ENCODE assay signal across 14 cellular contexts in genomic region chr21:35649186-35649585, GRCh38.
DNase-seq lines count a peak whose midpoint lies in the region; ATAC-seq, FAIRE-seq and TF ChIP-seq lines count a peak whose summit lies in the region.
"Had no signal": no experiment of that assay in that cellular context is flagged by ENCODE, and none has a peak within 500 bp of the region (broad histone marks: within the 10 kb centered on the region; RNA-seq: fewer than 3 reads in every experiment).

No MANE protein-coding gene starts in this region.

- in situ Hi-C loops in K562 (cut with MboI), result no loop called here

- no peak overlapping the region for H3K27ac ChIP-seq in K562 (ENCODE audit: extremely low read depth, low read depth, low read length)
- no peak overlapping the region for H3K27ac ChIP-seq in keratinocyte (ENCODE audit: control insufficient read depth, insufficient read depth, low read length)

- H3K9me3 ChIP-seq in K562 (replicated peaks; ENCODE audit: control insufficient read depth, insufficient read depth, low read depth, low read length), result no peaks in the 10 kb centered on the region
- no peaks in the 10 kb centered on the region for H3K9me3 ChIP-seq in keratinocyte (ENCODE audit: control insufficient read depth, low read depth, low read length)

- H3K9ac ChIP-seq in K562 (ENCODE audit: insufficient read depth in 1 of 2, low read depth in 2 of 2, low read length in 2 of 2) (no peak overlapping the region), keratinocyte (ENCODE audit: control insufficient read depth, extremely low read depth, insufficient read depth, low read length) (no peak overlapping the region)

- H3K27ac Mint-ChIP-seq in stimulated activated naive CD8-positive, alpha-beta T cell treated with anti-CD3 and anti-CD28 coated beads, Interleukin-15, amount 100 ng/mL, for 72 hours, result no peak overlapping the region
- no peak overlapping the region for H3K27ac Mint-ChIP-seq in activated naive CD8-positive, alpha-beta T cell treated with anti-CD3 and anti-CD28 coated beads, Interleukin-2, amount 50 U/mL, for 24 hours
- H3K27ac Mint-ChIP-seq: activated CD4-positive, alpha-beta T cell treated with anti-CD3 and anti-CD28 coated beads for 36 hours; activated T-helper 17 cell treated with anti-CD3 and anti-CD28 coated beads, Interleukin-2, amount 50 U/mL, for 72 hours; CD4-positive, alpha-beta T cell; stimulated activated naive B cell treated with anti-CD40 and anti-IgM and Interleukin-4, amounts not matched to agents 10 μg/mL and 1 μg/mL and 100 μg/mL, for 72 hours had no signal

- FAIRE-seq in K562 (lab: Jason Lieb, UNC) (no peak), keratinocyte (lab: Jason Lieb, UNC) (peak; percentile 83)

- BruUV-seq in K562 (replicated peaks; lab: Mats Ljungman, UMichigan), result no TSS peak

- H3K27me3 Mint-ChIP-seq in stimulated activated naive CD8-positive, alpha-beta T cell treated with anti-CD3 and anti-CD28 coated beads, Interleukin-15, amount 100 ng/mL, for 72 hours, result peaks cover 15% of the 10 kb centered on the region
- H3K27me3 Mint-ChIP-seq in activated naive CD8-positive, alpha-beta T cell treated with anti-CD3 and anti-CD28 coated beads, Interleukin-2, amount 50 U/mL, for 24 hours, result peaks cover 14% of the 10 kb centered on the region

- no peaks in the 10 kb centered on the region for H3K9me1 ChIP-seq in K562 (ENCODE audit: control insufficient read depth, insufficient read depth, low read length)
- H3K9me1 ChIP-seq in keratinocyte (ENCODE audit: control insufficient read depth, extremely low read depth, insufficient read depth, low read length), result no peaks in the 10 kb centered on the region

- H3K4me3 ChIP-seq in K562 (no peak overlapping the region), keratinocyte (ENCODE audit: control insufficient read depth in 2 of 3, extremely low read depth in 1 of 3, insufficient read depth in 2 of 3, low read depth in 1 of 3, low read length in 3 of 3) (no peak overlapping the region)

- WGBS in K562 (ENCODE audit: insufficient coverage, low coverage, missing lambda C conversion rate), result 2% methylated on average over 4 of the region's 4 CpGs

- no peaks in the 10 kb centered on the region for H3K9me3 Mint-ChIP-seq in stimulated activated naive CD8-positive, alpha-beta T cell treated with anti-CD3 and anti-CD28 coated beads, Interleukin-15, amount 100 ng/mL, for 72 hours
- H3K9me3 Mint-ChIP-seq in activated naive CD8-positive, alpha-beta T cell treated with anti-CD3 and anti-CD28 coated beads, Interleukin-2, amount 50 U/mL, for 24 hours, result no peaks in the 10 kb centered on the region
- H3K9me3 Mint-ChIP-seq: activated T-helper 17 cell treated with anti-CD3 and anti-CD28 coated beads, Interleukin-2, amount 50 U/mL, for 72 hours; CD4-positive, alpha-beta T cell; central memory CD8-positive, alpha-beta T cell had no signal

- no peak overlapping the region for H2AFZ ChIP-seq in K562 (ENCODE audit: low read depth, low read length)
- no peak overlapping the region for H2AFZ ChIP-seq in keratinocyte (ENCODE audit: control insufficient read depth, low read length)

- dilution Hi-C loops in keratinocyte (cut with MboI; ENCODE audit: extremely low pct_ligation_motif_present, low sequenced_read_pairs), result no loop called here

- TF ChIP-seq CTCF in K562 (IDR thresholded peaks at IDR 0.05 in 2 of 3, conservative IDR thresholded peaks at IDR 0.05 in 1 of 3; ENCODE audit: insufficient read depth in 2 of 3, low read depth in 1 of 3, low read length in 3 of 3), result no peak
- TF ChIP-seq CTCF in keratinocyte (optimal IDR thresholded peaks at IDR 0.05 in 1 of 3, IDR thresholded peaks at IDR 0.05 in 1 of 3, conservative IDR thresholded peaks at IDR 0.05 in 1 of 3; ENCODE audit: extremely low read depth in 1 of 3, insufficient read depth in 2 of 3, low read length in 3 of 3), result no peak

- POLR2A ChIA-PET in K562 (lab: Yijun Ruan, JAX), result interaction anchor here (0.7 to 1.6 kb wide), 2 partner anchors 14 to 149 kb away, joined by 4 read pairs; no protein-coding TSS in a partner anchor

- TF ChIP-seq RAD21 in K562 (CRISPR knock-in tag; conservative IDR thresholded peaks at IDR 0.05 in 1 of 2, IDR thresholded peaks at IDR 0.05 in 1 of 2), result no peak

- intact Hi-C loops in K562 (cut with micrococcal nuclease), result no loop called here

- H3K79me2 ChIP-seq in K562 (ENCODE audit: control insufficient read depth, insufficient read depth, low read length) (no peaks in the 10 kb centered on the region), keratinocyte (ENCODE audit: control insufficient read depth, insufficient read depth, low read length) (no peaks in the 10 kb centered on the region)

- ATAC-seq in K562 (no peak), GM21515 (IDR thresholded peaks at IDR 0.05; ENCODE audit: unreplicated experiment) (no peak)
- no peak for ATAC-seq in stimulated activated naive CD8-positive, alpha-beta T cell treated with anti-CD3 and anti-CD28 coated beads, Interleukin-15, amount 100 ng/mL, for 72 hours
- ATAC-seq in activated naive CD8-positive, alpha-beta T cell treated with anti-CD3 and anti-CD28 coated beads, Interleukin-2, amount 50 U/mL, for 24 hours, result no peak
- ATAC-seq: activated CD4-positive, alpha-beta T cell treated with anti-CD3 and anti-CD28 coated beads for 36 hours; activated T-helper 17 cell treated with anti-CD3 and anti-CD28 coated beads, Interleukin-2, amount 50 U/mL, for 72 hours; stimulated activated naive B cell treated with anti-CD40 and anti-IgM and Interleukin-4, amounts not matched to agents 10 μg/mL and 1 μg/mL and 100 μg/mL, for 72 hours had no signal

- no peak overlapping the region for H3K4me3 Mint-ChIP-seq in stimulated activated naive CD8-positive, alpha-beta T cell treated with anti-CD3 and anti-CD28 coated beads, Interleukin-15, amount 100 ng/mL, for 72 hours
- no peak overlapping the region for H3K4me3 Mint-ChIP-seq in activated naive CD8-positive, alpha-beta T cell treated with anti-CD3 and anti-CD28 coated beads, Interleukin-2, amount 50 U/mL, for 24 hours
- H3K4me3 Mint-ChIP-seq: activated CD4-positive, alpha-beta T cell treated with anti-CD3 and anti-CD28 coated beads for 36 hours; activated T-helper 17 cell treated with anti-CD3 and anti-CD28 coated beads, Interleukin-2, amount 50 U/mL, for 72 hours; CD4-positive, alpha-beta T cell; central memory CD8-positive, alpha-beta T cell; stimulated activated naive B cell treated with anti-CD40 and anti-IgM and Interleukin-4, amounts not matched to agents 10 μg/mL and 1 μg/mL and 100 μg/mL, for 72 hours had no signal

- H3K36me3 ChIP-seq in K562 (ENCODE audit: control insufficient read depth, insufficient read depth, low read length) (no peaks in the 10 kb centered on the region), keratinocyte (ENCODE audit: control insufficient read depth in 2 of 2, extremely low read depth in 1 of 2, insufficient read depth in 2 of 2, low read length in 2 of 2) (no peaks in the 10 kb centered on the region)

- CTCF ChIA-PET in K562 (lab: Yijun Ruan, JAX; ENCODE audit: low intra/inter-chr PET ratio), result no interaction called here

- H3K27me3 ChIP-seq in K562 (ENCODE audit: control insufficient read depth in 2 of 2, insufficient read depth in 2 of 2, low read length in 2 of 2) (peaks cover 17 to 25% of the 10 kb centered on the region in 2 experiments), keratinocyte (ENCODE audit: control insufficient read depth, extremely low read depth, insufficient read depth, low read length) (no peaks in the 10 kb centered on the region)

- H3K4me1 Mint-ChIP-seq in stimulated activated naive CD8-positive, alpha-beta T cell treated with anti-CD3 and anti-CD28 coated beads, Interleukin-15, amount 100 ng/mL, for 72 hours, result no peaks in the 10 kb centered on the region
- H3K4me1 Mint-ChIP-seq in activated naive CD8-positive, alpha-beta T cell treated with anti-CD3 and anti-CD28 coated beads, Interleukin-2, amount 50 U/mL, for 24 hours, result no peaks in the 10 kb centered on the region
- H3K4me1 Mint-ChIP-seq: activated CD4-positive, alpha-beta T cell treated with anti-CD3 and anti-CD28 coated beads for 36 hours; activated T-helper 17 cell treated with anti-CD3 and anti-CD28 coated beads, Interleukin-2, amount 50 U/mL, for 72 hours; central memory CD8-positive, alpha-beta T cell; stimulated activated naive B cell treated with anti-CD40 and anti-IgM and Interleukin-4, amounts not matched to agents 10 μg/mL and 1 μg/mL and 100 μg/mL, for 72 hours had no signal

- no peak for TF ChIP-seq EP300 in K562 (IDR thresholded peaks at IDR 0.05; ENCODE audit: low read length)

- TF ChIP-seq POLR2A in K562 (conservative IDR thresholded peaks at IDR 0.05), result no peak

- H3K4me2 ChIP-seq in K562 (ENCODE audit: insufficient read depth, low read length) (no peak overlapping the region), keratinocyte (ENCODE audit: control insufficient read depth, extremely low read depth, insufficient read depth, low read depth, low read length) (no peak overlapping the region)

- DNase-seq in DMS53 treated with DMSO at 0.1 percent for 48 hours (lab: John Stamatoyannopoulos, UW; ENCODE audit: unreplicated experiment) (peak; percentile 65), NCI-H1092 treated with DMSO at 0.1 percent for 48 hours (lab: John Stamatoyannopoulos, UW) (peak; percentile 56), K562 (ENCODE audit: extremely low read depth in 1 of 4, low spot score in 3 of 4) (no peak), keratinocyte (ENCODE audit: low read depth, low spot score) (no peak), cerebellar nuclear complex (lab: John Stamatoyannopoulos, UW) (no peak)
- no peak for DNase-seq in stimulated activated naive CD8-positive, alpha-beta T cell treated with anti-CD3 and anti-CD28 coated beads, Interleukin-15, amount 100 ng/mL, for 72 hours
- no peak for DNase-seq in activated naive CD8-positive, alpha-beta T cell treated with anti-CD3 and anti-CD28 coated beads, Interleukin-2, amount 50 U/mL, for 24 hours
- DNase-seq: activated CD4-positive, alpha-beta T cell treated with anti-CD3 and anti-CD28 coated beads for 36 hours; CD4-positive, alpha-beta T cell; stimulated activated naive B cell treated with anti-CD40 and anti-IgM and Interleukin-4, amounts not matched to agents 10 μg/mL and 1 μg/mL and 100 μg/mL, for 72 hours; SW 1271 had no signal

- no peaks in the 10 kb centered on the region for H3K4me1 ChIP-seq in K562 (replicated peaks in 1 of 2; ENCODE audit: control insufficient read depth in 2 of 2, insufficient read depth in 2 of 2, low read length in 2 of 2)
- no peaks in the 10 kb centered on the region for H3K4me1 ChIP-seq in keratinocyte (ENCODE audit: control insufficient read depth, extremely low read depth, insufficient read depth, low read length)

- H4K20me1 ChIP-seq in K562 (replicated peaks; ENCODE audit: control insufficient read depth, insufficient read depth, low read length) (0 out of 2 replicates have a peak, but pooled peaks cover 5% of the 10 kb centered on the region), keratinocyte (ENCODE audit: control insufficient read depth, extremely low read depth, insufficient read depth, low read length) (no peaks in the 10 kb centered on the region)

- H3K36me3 Mint-ChIP-seq in activated naive CD8-positive, alpha-beta T cell treated with anti-CD3 and anti-CD28 coated beads, Interleukin-2, amount 50 U/mL, for 24 hours (ENCODE audit: low read depth), result no peaks in the 10 kb centered on the region
- H3K36me3 Mint-ChIP-seq: stimulated activated naive B cell treated with anti-CD40 and anti-IgM and Interleukin-4, amounts not matched to agents 10 μg/mL and 1 μg/mL and 100 μg/mL, for 72 hours had no signal

TF ChIP-seq in K562, 482 proteins besides CTCF, POLR2A, EP300 and RAD21 (continues in another document):
- no peak for TF ChIP-seq ZNF77 (CRISPR knock-in tag; IDR thresholded peaks at IDR 0.05)

Comparison
In these comparisons a context has a peak if more than half of its experiments do, and no peak if none do; other contexts are left out.
1. DNase-seq: peak in DMS53 treated with DMSO at 0.1 percent for 48 hours (single experiment) and NCI-H1092 treated with DMSO at 0.1 percent for 48 hours (single experiment); none in K562 (0 of 4), keratinocyte (single experiment), stimulated activated naive CD8-positive, alpha-beta T cell treated with anti-CD3 and anti-CD28 coated beads, Interleukin-15, amount 100 ng/mL, for 72 hours (0 of 2), activated naive CD8-positive, alpha-beta T cell treated with anti-CD3 and anti-CD28 coated beads, Interleukin-2, amount 50 U/mL, for 24 hours (single experiment) and cerebellar nuclear complex (0 of 2).